9 cellular contexts compared by ENCODE assay signal in the genomic region with DNA sequence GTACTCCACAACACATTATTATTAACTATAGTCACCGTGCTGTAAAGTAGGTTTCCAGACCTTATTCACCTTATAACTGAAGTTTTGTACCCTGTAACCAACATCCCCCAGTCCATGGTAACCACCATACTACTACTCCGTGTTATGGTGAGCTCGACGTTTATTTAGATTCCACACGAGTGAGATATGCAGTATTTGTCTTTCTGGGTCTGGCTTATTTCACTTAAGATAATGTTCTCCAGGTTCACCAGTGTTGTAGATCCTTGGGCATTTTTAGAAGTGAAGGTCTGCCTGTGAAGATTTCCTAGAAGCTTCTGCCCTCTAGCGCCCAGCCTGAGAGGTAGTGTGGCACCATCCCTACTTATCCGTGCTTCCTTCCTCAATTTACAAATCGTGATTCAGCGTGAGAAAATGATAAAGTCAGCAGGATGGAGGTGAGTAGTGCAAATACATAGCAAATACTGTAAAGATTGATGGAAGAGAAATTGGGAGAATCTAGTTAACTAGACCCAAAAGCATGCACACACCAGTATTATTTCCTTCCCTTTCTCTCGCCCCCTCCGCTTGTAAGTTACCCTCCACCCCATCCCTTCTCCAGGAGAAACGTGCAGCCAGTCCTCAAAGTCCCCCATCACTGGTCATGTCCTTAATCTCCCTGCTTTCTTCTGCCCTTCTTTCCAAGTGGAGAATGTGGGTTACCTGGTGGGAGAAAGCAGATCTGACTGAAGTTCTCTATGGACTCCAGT. TPM values are rescaled to one million over a fixed set of nuclear protein-coding genes. Genes with fewer than 3 reads are reported as not detected.
A peak's percentile ranks its signal among the peaks of the same experiment; 100 is the strongest.
DNase-seq lines count a peak whose midpoint lies in the region; ATAC-seq, FAIRE-seq and TF ChIP-seq lines count a peak whose summit lies in the region.
"Had no signal": no experiment of that assay in that cellular context is flagged by ENCODE, and none has a peak within 500 bp of the region (broad histone marks: within the 10 kb centered on the region; RNA-seq: fewer than 3 reads in every experiment).

No MANE protein-coding gene starts in this region.

- H3K27me3 ChIP-seq in PC-9 (ENCODE audit: insufficient read depth, low read depth) (no peaks in the 10 kb centered on the region), astrocyte (ENCODE audit: insufficient read depth, low read length) (no peaks in the 10 kb centered on the region), small intestine (ENCODE audit: control insufficient read depth in 2 of 2, insufficient read depth in 2 of 2, low read length in 2 of 2) (no peaks in the 10 kb centered on the region)
- H3K27me3 ChIP-seq: BLaER1 had no signal

- no peak overlapping the region for H2AFZ ChIP-seq in PC-9
- H2AFZ ChIP-seq in astrocyte (ENCODE audit: low read depth, low read length): no peak overlapping the region

- no TSS peak for BruUV-seq in PC-9 (replicated peaks; lab: Mats Ljungman, UMichigan)

- H3K27me3 Mint-ChIP-seq in astrocyte (ENCODE audit: low read depth, unreplicated experiment): no peaks in the 10 kb centered on the region

- H3K4me3 ChIP-seq in PC-9 (no peak overlapping the region), astrocyte (ENCODE audit: insufficient read depth, low read depth, low read length) (no peak overlapping the region), small intestine (ENCODE audit: low read depth in 1 of 2, low read length in 2 of 2) (no peak overlapping the region)
- H3K4me3 ChIP-seq: BLaER1 had no signal

- no peaks in the 10 kb centered on the region for H3K36me3 Mint-ChIP-seq in astrocyte (ENCODE audit: low read depth, unreplicated experiment)

- peak; percentile 64 for ATAC-seq in HG03354 (IDR thresholded peaks at IDR 0.05; ENCODE audit: poor library complexity, severe bottlenecking, unreplicated experiment)
- no peak for ATAC-seq in HG03159 (IDR thresholded peaks at IDR 0.05; ENCODE audit: unreplicated experiment)

- H3K4me2 ChIP-seq in PC-9 (no peak overlapping the region), astrocyte (ENCODE audit: low read length) (no peak overlapping the region)
- H3K4me2 ChIP-seq: BLaER1 had no signal

- H3K9me3 Mint-ChIP-seq in astrocyte (ENCODE audit: unreplicated experiment): no peaks in the 10 kb centered on the region

- DNase-seq in NCI-H1092 treated with DMSO at 0.1 percent for 48 hours (lab: John Stamatoyannopoulos, UW): peak; percentile 19
- no peak for DNase-seq in NCI-H1092 (lab: John Stamatoyannopoulos, UW)
- DNase-seq in PC-9: peak; percentile 34 to 56
- peak; percentile 56 for DNase-seq in astrocyte (ENCODE audit: low read depth)
- DNase-seq in iPS DF 19.7 (ENCODE audit: low read depth, low spot score): peak; percentile 20
- DNase-seq in small intestine: peak; percentile 65

- H3K4me1 Mint-ChIP-seq in astrocyte (ENCODE audit: low read depth, unreplicated experiment): peaks cover under 1% of the 10 kb centered on the region

- no peaks in the 10 kb centered on the region for H4K20me1 ChIP-seq in PC-9 (ENCODE audit: insufficient read depth)
- no peaks in the 10 kb centered on the region for H4K20me1 ChIP-seq in astrocyte (ENCODE audit: insufficient read depth, low read length)
- H4K20me1 ChIP-seq: BLaER1 had no signal

- H3K4me3 Mint-ChIP-seq in astrocyte (ENCODE audit: unreplicated experiment): no peak overlapping the region

- H3K9ac ChIP-seq in astrocyte (ENCODE audit: low read length): no peak overlapping the region
- H3K9ac ChIP-seq: BLaER1 had no signal

- H3F3A ChIP-seq in PC-9 (ENCODE audit: insufficient read depth, low read depth): no peaks in the 10 kb centered on the region

- no peak overlapping the region for H3K27ac Mint-ChIP-seq in astrocyte (ENCODE audit: unreplicated experiment)

- WGBS in small intestine, 3 donors: 22 to 23% (median 22%) methylated on average over 12 of the region's 12 CpGs

- intact Hi-C loops in PC-9 (cut with micrococcal nuclease; ENCODE audit: unreplicated experiment): loop anchor here (1.0 kb wide), 1 partner anchor 233 kb away; no protein-coding TSS in a partner anchor

- FAIRE-seq in astrocyte (lab: Jason Lieb, UNC) (no peak), small intestine (lab: Jason Lieb, UNC) (no peak)

- H3K27ac ChIP-seq in PC-9 (no peak overlapping the region), astrocyte (ENCODE audit: low read depth, low read length) (no peak overlapping the region), small intestine (ENCODE audit: low read depth in 1 of 2, low read length in 1 of 2) (no peak overlapping the region)
- H3K27ac ChIP-seq: BLaER1 had no signal

- POLR2A ChIA-PET in PC-9 (lab: Charles Lee; ENCODE audit: unreplicated experiment): no interaction called here

- H3K9me2 ChIP-seq in PC-9 (ENCODE audit: insufficient read depth): no peaks in the 10 kb centered on the region

- CTCF ChIA-PET in PC-9 (lab: Charles Lee): interaction anchor here (0.5 to 0.6 kb wide), 2 partner anchors 29 to 422 kb away, joined by 4 to 5 read pairs; no protein-coding TSS in a partner anchor

- no peaks in the 10 kb centered on the region for H3K9me3 ChIP-seq in PC-9 (ENCODE audit: insufficient read depth, low read depth)
- H3K9me3 ChIP-seq in astrocyte (ENCODE audit: insufficient read depth, low read depth, low read length): no peaks in the 10 kb centered on the region
- no peaks in the 10 kb centered on the region for H3K9me3 ChIP-seq in small intestine (ENCODE audit: control insufficient read depth, low read depth)
- H3K9me3 ChIP-seq: BLaER1 had no signal

- H3K4me1 ChIP-seq in PC-9 (replicated peaks; ENCODE audit: insufficient read depth) (no peaks in the 10 kb centered on the region), astrocyte (ENCODE audit: insufficient read depth, low read length) (no peaks in the 10 kb centered on the region), small intestine (ENCODE audit: control insufficient read depth in 2 of 2, insufficient read depth in 1 of 2, low read depth in 1 of 2, low read length in 1 of 2) (no peaks in the 10 kb centered on the region)
- H3K4me1 ChIP-seq: BLaER1 had no signal

- H3K79me2 ChIP-seq in PC-9 (ENCODE audit: low read depth) (no peaks in the 10 kb centered on the region), astrocyte (ENCODE audit: insufficient read depth, low read length) (no peaks in the 10 kb centered on the region)

- TF ChIP-seq CTCF in PC-9 (conservative IDR thresholded peaks at IDR 0.05): peak; percentile 82
- TF ChIP-seq CTCF in astrocyte (IDR thresholded peaks at IDR 0.05; ENCODE audit: insufficient read depth, low read depth, low read length): peak; percentile 79

- H3K36me3 ChIP-seq in PC-9 (ENCODE audit: low read depth) (no peaks in the 10 kb centered on the region), astrocyte (ENCODE audit: insufficient read depth, low read length) (no peaks in the 10 kb centered on the region), small intestine (ENCODE audit: control insufficient read depth in 2 of 2, insufficient read depth in 2 of 2, low read length in 2 of 2) (no peaks in the 10 kb centered on the region)
- H3K36me3 ChIP-seq: BLaER1 had no signal

RNA-seq across cellular contexts. Expression of gene DISC1, which starts 36.0 kb away (rescaled TPM):
- total RNA-seq in PC-9 (2021) (7.4 and 12.1 TPM in 2 replicates), astrocyte (8.3 and 9.1 TPM in 2 replicates)
- under 1 TPM in 2 of 3 donors, not detected in 1; 0.27 to 0.85 TPM for polyA plus RNA-seq in small intestine
